12 cellular contexts compared by ENCODE assay signal in genomic region chr11:130088909-130089668, GRCh38. TPM values are rescaled to one million over a fixed set of nuclear protein-coding genes. Genes with fewer than 3 reads are reported as not detected.
A peak's percentile ranks its signal among the peaks of the same experiment; 100 is the strongest.
DNase-seq lines count a peak whose midpoint lies in the region; ATAC-seq, FAIRE-seq and TF ChIP-seq lines count a peak whose summit lies in the region.
"Had no signal": no experiment of that assay in that cellular context is flagged by ENCODE, and none has a peak within 500 bp of the region (broad histone marks: within the 10 kb centered on the region; RNA-seq: fewer than 3 reads in every experiment).

No MANE protein-coding gene starts in this region.

- intact Hi-C loops in natural killer cell (cut with micrococcal nuclease), result no loop called here
- intact Hi-C loops in K562 (cut with micrococcal nuclease), result no loop called here
- intact Hi-C loops in left ventricle myocardium superior (cut with micrococcal nuclease), result no loop called here

- in situ Hi-C loops in K562 (cut with MboI), result no loop called here

- H3K27ac ChIP-seq in K562 (ENCODE audit: extremely low read depth, low read depth, low read length), result peak overlapping the region; percentile 60; the same call in 2 of the 3 replicates
- H3K27ac ChIP-seq: upper lobe of left lung had no signal

- H3K27me3 Mint-ChIP-seq in natural killer cell (ENCODE audit: low read depth in 2 of 2), result no peaks in the 10 kb centered on the region
- no peaks in the 10 kb centered on the region for H3K27me3 Mint-ChIP-seq in natural killer cell treated with Interleukin-12 subunit alpha and Interleukin-12 subunit beta and Interleukin-15 and Interleukin-18, amount 100 ng/mL, for 72 hours
- H3K27me3 Mint-ChIP-seq in naive thymus-derived CD8-positive, alpha-beta T cell, result no peaks in the 10 kb centered on the region

- H3K27ac Mint-ChIP-seq in natural killer cell, result no peak overlapping the region
- peak overlapping the region in 1 of 2 donors; percentile 10 for H3K27ac Mint-ChIP-seq in natural killer cell treated with Interleukin-12 subunit alpha and Interleukin-12 subunit beta and Interleukin-15 and Interleukin-18, amount 100 ng/mL, for 72 hours
- peak overlapping the region in 1 of 10 donors; percentile 20 for H3K27ac Mint-ChIP-seq in naive thymus-derived CD8-positive, alpha-beta T cell

- H3K9me1 ChIP-seq in K562 (ENCODE audit: control insufficient read depth, insufficient read depth, low read length), result peaks cover 4% of the 10 kb centered on the region

- H3K79me2 ChIP-seq in K562 (ENCODE audit: control insufficient read depth, insufficient read depth, low read length), result peaks cover 65% of the 10 kb centered on the region

- H3K9me3 ChIP-seq in K562 (replicated peaks; ENCODE audit: control insufficient read depth, insufficient read depth, low read depth, low read length), result no peaks in the 10 kb centered on the region
- H3K9me3 ChIP-seq: mucosa of descending colon, upper lobe of left lung had no signal

- 0 out of 4 replicates have a peak overlapping the region, but pooled peaks of 1 of the 2 experiments have one; percentile 28 for H3K9ac ChIP-seq in K562 (ENCODE audit: insufficient read depth in 1 of 2, low read depth in 2 of 2, low read length in 2 of 2)

- CTCF ChIA-PET in K562 (lab: Yijun Ruan, JAX; ENCODE audit: low intra/inter-chr PET ratio), result no interaction called here

- TF ChIP-seq EP300 in K562 (IDR thresholded peaks at IDR 0.05; ENCODE audit: low read length), result no peak

- H3K4me1 Mint-ChIP-seq in natural killer cell, result peaks cover 44 to 49% of the 10 kb centered on the region in 2 donors
- H3K4me1 Mint-ChIP-seq in natural killer cell treated with Interleukin-12 subunit alpha and Interleukin-12 subunit beta and Interleukin-15 and Interleukin-18, amount 100 ng/mL, for 72 hours (ENCODE audit: low read depth in 2 of 2), result peaks cover 35 to 43% of the 10 kb centered on the region in 2 donors
- H3K4me1 Mint-ChIP-seq in naive thymus-derived CD8-positive, alpha-beta T cell, result peaks cover 0 to 54% (median 5%) of the 10 kb centered on the region in 4 donors

- no peak for TF ChIP-seq POLR2A in K562 (conservative IDR thresholded peaks at IDR 0.05)

- no TSS peak for BruUV-seq in K562 (replicated peaks; lab: Mats Ljungman, UMichigan)

- peak overlapping the region; percentile 30 for H3K4me3 Mint-ChIP-seq in natural killer cell
- no peak overlapping the region for H3K4me3 Mint-ChIP-seq in natural killer cell treated with Interleukin-12 subunit alpha and Interleukin-12 subunit beta and Interleukin-15 and Interleukin-18, amount 100 ng/mL, for 72 hours
- H3K4me3 Mint-ChIP-seq in naive thymus-derived CD8-positive, alpha-beta T cell, result no peak overlapping the region

- H3K9me3 Mint-ChIP-seq in natural killer cell, result no peaks in the 10 kb centered on the region
- no peaks in the 10 kb centered on the region for H3K9me3 Mint-ChIP-seq in natural killer cell treated with Interleukin-12 subunit alpha and Interleukin-12 subunit beta and Interleukin-15 and Interleukin-18, amount 100 ng/mL, for 72 hours
- H3K9me3 Mint-ChIP-seq in naive thymus-derived CD8-positive, alpha-beta T cell, result no peaks in the 10 kb centered on the region

- POLR2A ChIA-PET in K562 (lab: Yijun Ruan, JAX), result interaction anchor here (0.6 to 1.2 kb wide), 2 partner anchors 13 to 159 kb away, joined by 3 to 4 read pairs; no protein-coding TSS in a partner anchor
- POLR2A ChIA-PET in naive thymus-derived CD8-positive, alpha-beta T cell (lab: Charles Lee), result no interaction called here

- H3K4me3 ChIP-seq in K562, result no peak overlapping the region
- H3K4me3 ChIP-seq: mucosa of descending colon, upper lobe of left lung had no signal

- WGBS in K562 (ENCODE audit: insufficient coverage, low coverage, missing lambda C conversion rate), result 62% methylated on average over 9 of the region's 9 CpGs

- H3K4me1 ChIP-seq in K562 (replicated peaks in 1 of 2; ENCODE audit: control insufficient read depth in 2 of 2, insufficient read depth in 2 of 2, low read length in 2 of 2), result peaks cover 0 to 38% of the 10 kb centered on the region in 2 experiments; a peak in 3 of 5 replicates

- TF ChIP-seq CTCF in natural killer cell (IDR thresholded peaks at IDR 0.05), result no peak
- TF ChIP-seq CTCF in K562 (IDR thresholded peaks at IDR 0.05 in 2 of 3, conservative IDR thresholded peaks at IDR 0.05 in 1 of 3; ENCODE audit: insufficient read depth in 2 of 3, low read depth in 1 of 3, low read length in 3 of 3), result no peak

- no peak for FAIRE-seq in K562 (lab: Jason Lieb, UNC)

- H3K27me3 ChIP-seq in K562 (ENCODE audit: control insufficient read depth in 2 of 2, insufficient read depth in 2 of 2, low read length in 2 of 2), result no peaks in the 10 kb centered on the region
- H3K27me3 ChIP-seq: upper lobe of left lung had no signal

- TF ChIP-seq RAD21 in K562 (CRISPR knock-in tag; conservative IDR thresholded peaks at IDR 0.05 in 1 of 2, IDR thresholded peaks at IDR 0.05 in 1 of 2), result no peak

- no peak overlapping the region for H2AFZ ChIP-seq in K562 (ENCODE audit: low read depth, low read length)

- no peaks in the 10 kb centered on the region for H4K20me1 ChIP-seq in K562 (replicated peaks; ENCODE audit: control insufficient read depth, insufficient read depth, low read length)

- no peaks in the 10 kb centered on the region for H3K36me3 Mint-ChIP-seq in natural killer cell
- no peaks in the 10 kb centered on the region for H3K36me3 Mint-ChIP-seq in natural killer cell treated with Interleukin-12 subunit alpha and Interleukin-12 subunit beta and Interleukin-15 and Interleukin-18, amount 100 ng/mL, for 72 hours
- H3K36me3 Mint-ChIP-seq in naive thymus-derived CD8-positive, alpha-beta T cell, result peaks cover 0 to 2% (median 0%) of the 10 kb centered on the region in 3 donors

- no peaks in the 10 kb centered on the region; the same call in 2 of the 3 replicates for H3K36me3 ChIP-seq in K562 (ENCODE audit: control insufficient read depth, insufficient read depth, low read length)
- H3K36me3 ChIP-seq: upper lobe of left lung had no signal

- DNase-seq in natural killer cell (no peak), K562 (ENCODE audit: extremely low read depth in 1 of 4, low spot score in 3 of 4) (no peak), left ventricle myocardium superior (no peak), GM19240 (ENCODE audit: insufficient read length, low spot score) (no peak), NCI-H226 (no peak)
- no peak for DNase-seq in natural killer cell treated with Interleukin-12 subunit alpha and Interleukin-12 subunit beta and Interleukin-15 and Interleukin-18, amount 100 ng/mL, for 72 hours (ENCODE audit: low spot score)
- no peak for DNase-seq in naive thymus-derived CD8-positive, alpha-beta T cell
- DNase-seq: DMS79, mucosa of descending colon, NCI-H1436, upper lobe of left lung had no signal

- ATAC-seq in natural killer cell, result no peak
- no peak for ATAC-seq in natural killer cell treated with Interleukin-12 subunit alpha and Interleukin-12 subunit beta and Interleukin-15 and Interleukin-18, amount 100 ng/mL, for 72 hours
- peak; percentile 48 for ATAC-seq in K562
- ATAC-seq in left ventricle myocardium superior, result peak; percentile 83
- no peak for ATAC-seq in HG03432 (IDR thresholded peaks at IDR 0.05; ENCODE audit: unreplicated experiment)
- no peak for ATAC-seq in naive thymus-derived CD8-positive, alpha-beta T cell
- ATAC-seq: mucosa of descending colon had no signal

- 0 out of 2 replicates have a peak overlapping the region, but pooled peaks have one; percentile 14 for H3K4me2 ChIP-seq in K562 (ENCODE audit: insufficient read depth, low read length)

TF ChIP-seq in K562, 482 proteins besides CTCF, POLR2A, EP300 and RAD21:
- TF ChIP-seq NFIC (IDR thresholded peaks at IDR 0.05), result peak; percentile 55; the same call in 1 of the 2 replicates
- no peak for TF ChIP-seq BMI1 (IDR thresholded peaks at IDR 0.05; ENCODE audit: low read length)
- TF ChIP-seq RFX5 (IDR thresholded peaks at IDR 0.05; ENCODE audit: low read depth, low read length), result no peak
- TF ChIP-seq TCF7L2 (IDR thresholded peaks at IDR 0.05; ENCODE audit: low read depth, low read length), result no peak
- peak; percentile 87 for TF ChIP-seq ZNF12 (CRISPR knock-in tag; IDR thresholded peaks at IDR 0.05)

RNA-seq across cellular contexts. Expression of gene APLP2, which starts 19.4 kb away (rescaled TPM):
- total RNA-seq in natural killer cell (100 to 1,000 TPM in 2 of 3 donors, 10 to 100 TPM in 1; 99.8 to 119 (median 116) TPM), K562 (2014; rRNA removed) (112 and 119 TPM in 2 replicates), K562 (2014; rRNA removed; fragmentation: Illumina TruSeq; extraction: Trizol) (98.9 and 103 TPM in 2 replicates), K562 (2015; rRNA removed; fragmentation: Illumina TruSeq; extraction: Trizol) (113 and 118 TPM in 2 replicates), K562 (2021) (126 and 138 TPM in 2 replicates), left ventricle myocardium superior (297 TPM)
- 10 to 100 TPM; 37.9 to 56.2 TPM for total RNA-seq in natural killer cell treated with Interleukin-12 subunit alpha and Interleukin-12 subunit beta and Interleukin-15 and Interleukin-18, amount 100 ng/mL, for 72 hours
- 172 and 218 TPM in 2 replicates for total RNA-seq in K562 (2011; cell fraction: chromatin; rRNA removed; ENCODE audit: low replicate concordance)
- total RNA-seq in K562 (2011; cell fraction: nucleolus; rRNA removed), result 144 and 155 TPM in 2 replicates
- 223 and 231 TPM in 2 replicates for total RNA-seq in K562 (2011; cell fraction: nucleoplasm; rRNA removed)
- polyA plus RNA-seq in K562 (2011; rRNA removed) (96.7 and 123 TPM in 2 replicates), K562 (2014; fragmentation: Illumina TruSeq; extraction: Trizol) (153 and 164 TPM in 2 replicates), K562 (2014; fragmentation: Nextera tagmentation; extraction: Ambion mirVana) (10 to 100 TPM; 17.4 to 20.3 TPM), K562 (2014; rRNA removed) (111 and 116 TPM in 2 replicates)
- polyA plus RNA-seq in K562 (2011; cell fraction: cytosol; rRNA removed), result 49.3 and 68.5 TPM in 2 replicates
- 59.6 and 88.1 TPM in 2 replicates for polyA plus RNA-seq in K562 (2011; cell fraction: nucleus; rRNA removed)
- 118 and 143 TPM in 2 replicates for polyA plus RNA-seq in K562 (2012)
- polyA minus RNA-seq in K562 (2011; rRNA and poly(A)+ RNA removed), result 107 and 149 TPM in 2 replicates
- polyA minus RNA-seq in K562 (2011; cell fraction: cytosol; rRNA and poly(A)+ RNA removed), result 41.6 and 47.6 TPM in 2 replicates
- 28.7 and 31.2 TPM in 2 replicates for polyA minus RNA-seq in K562 (2011; cell fraction: nucleus; rRNA and poly(A)+ RNA removed)
- 10 to 100 TPM; 49.1 to 54.4 TPM for total RNA-seq in naive thymus-derived CD8-positive, alpha-beta T cell
- polyA plus RNA-seq in naive thymus-derived CD8-positive, alpha-beta T cell, result 10 to 100 TPM; 26.2 to 35.1 (median 26.8) TPM

Comparison
In these comparisons a context has a peak if more than half of its experiments do, and no peak if none do; other contexts are left out.
1. ATAC-seq: peak in K562 (single experiment) and left ventricle myocardium superior (single experiment); none in natural killer cell (0 of 3), natural killer cell treated with Interleukin-12 subunit alpha and Interleukin-12 subunit beta and Interleukin-15 and Interleukin-18, amount 100 ng/mL, for 72 hours (0 of 2), HG03432 (single experiment) and naive thymus-derived CD8-positive, alpha-beta T cell (0 of 2).